In genomic region chr1:211631168-211631567, GRCh38 we compare ENCODE assay signal across 19 cellular contexts. TPM values are rescaled to one million over a fixed set of nuclear protein-coding genes. Genes with fewer than 3 reads are reported as not detected.
DNase-seq lines count a peak whose midpoint lies in the region; ATAC-seq, FAIRE-seq and TF ChIP-seq lines count a peak whose summit lies in the region.
"Had no signal": no experiment of that assay in that cellular context is flagged by ENCODE, and none has a peak within 500 bp of the region (broad histone marks: within the 10 kb centered on the region; RNA-seq: fewer than 3 reads in every experiment).

No MANE protein-coding gene starts in this region.

- no peak for FAIRE-seq in keratinocyte (lab: Jason Lieb, UNC)
- FAIRE-seq: RCC 7860 had no signal

- H3K79me2 ChIP-seq in keratinocyte (ENCODE audit: control insufficient read depth, insufficient read depth, low read length), result no peaks in the 10 kb centered on the region

- dilution Hi-C loops in keratinocyte (cut with MboI; ENCODE audit: extremely low pct_ligation_motif_present, low sequenced_read_pairs), result no loop called here

- peaks cover 15 to 31% of the 10 kb centered on the region in 2 donors for H3K4me1 ChIP-seq in adrenal gland (replicated peaks in 1 of 2)
- peaks cover 30% of the 10 kb centered on the region for H3K4me1 ChIP-seq in keratinocyte (ENCODE audit: control insufficient read depth, extremely low read depth, insufficient read depth, low read length)
- H3K4me1 ChIP-seq in spleen, result peaks cover 0 to 41% (median 19%) of the 10 kb centered on the region in 6 donors

- H3K36me3 ChIP-seq in adrenal gland (replicated peaks in 1 of 2) (no peaks in the 10 kb centered on the region), keratinocyte (ENCODE audit: control insufficient read depth in 2 of 2, extremely low read depth in 1 of 2, insufficient read depth in 2 of 2, low read length in 2 of 2) (no peaks in the 10 kb centered on the region), spleen (no peaks in the 10 kb centered on the region)

- H3K4me3 ChIP-seq in adrenal gland (no peak overlapping the region), keratinocyte (ENCODE audit: control insufficient read depth in 2 of 3, extremely low read depth in 1 of 3, insufficient read depth in 2 of 3, low read depth in 1 of 3, low read length in 3 of 3) (no peak overlapping the region), spleen (no peak overlapping the region)
- H3K4me3 ChIP-seq: GM23248 had no signal

- no peak overlapping the region for H2AFZ ChIP-seq in keratinocyte (ENCODE audit: control insufficient read depth, low read length)
- H2AFZ ChIP-seq: GM23248 had no signal

- no peaks in the 10 kb centered on the region for H3K9me3 ChIP-seq in adrenal gland (replicated peaks in 1 of 3)
- no peaks in the 10 kb centered on the region for H3K9me3 ChIP-seq in keratinocyte (ENCODE audit: control insufficient read depth, low read depth, low read length)
- no peaks in the 10 kb centered on the region for H3K9me3 ChIP-seq in spleen
- H3K9me3 ChIP-seq: Caco-2 had no signal

- no peak overlapping the region for H3K9ac ChIP-seq in keratinocyte (ENCODE audit: control insufficient read depth, extremely low read depth, insufficient read depth, low read length)
- H3K9ac ChIP-seq: GM23248 had no signal

- DNase-seq in Right ventricle myocardium inferior (ENCODE audit: missing footprints) (peak; percentile 20), Right ventricle myocardium superior (no peak), adrenal gland (peak in 1 of 7 donors; percentile 5), keratinocyte (ENCODE audit: low read depth, low spot score) (no peak), spleen (peak; percentile 18), kidney tubule cell (ENCODE audit: low spot score) (no peak), glomerular visceral epithelial cell (ENCODE audit: extremely low spot score) (no peak)
- DNase-seq: 8988T; Caco-2; CD4-positive, CD25-positive, alpha-beta regulatory T cell; GDM1; GM23248; KBM-7; NCI-H1105; NCI-H1694; SHP77 had no signal

- 84 to 92% (median 88%) methylated on average over 6 of the region's 6 CpGs for WGBS in adrenal gland, 4 donors
- 81 to 95% (median 85%) methylated on average over 6 of the region's 6 CpGs for whole genome bisulfite sequencing in spleen, 5 donors

- H3K27ac ChIP-seq in adrenal gland (peak overlapping the region in 4 of 5 donors; percentile 56 to 96 (median 83)), keratinocyte (ENCODE audit: control insufficient read depth, insufficient read depth, low read length) (no peak overlapping the region), spleen (peak overlapping the region; percentile 10 to 87 (median 78))
- H3K27ac ChIP-seq: GM23248 had no signal

- H4K20me1 ChIP-seq in keratinocyte (ENCODE audit: control insufficient read depth, extremely low read depth, insufficient read depth, low read length), result no peaks in the 10 kb centered on the region

- intact Hi-C loops in Right ventricle myocardium inferior (cut with DNase I) (loop anchor here (5.0 kb wide), 1 partner anchor 54 kb away; the partner anchor contains the start of gene SLC30A1), Right ventricle myocardium superior (cut with DNase I) (no loop called here), adrenal gland (cut with DNase I) (no loop called here), spleen (cut with DNase I; ENCODE audit: low total_unique reads) (no loop called here)

- peak overlapping the region; percentile 48 for H3K4me2 ChIP-seq in keratinocyte (ENCODE audit: control insufficient read depth, extremely low read depth, insufficient read depth, low read depth, low read length)

- TF ChIP-seq CTCF in adrenal gland (IDR thresholded peaks at IDR 0.05) (no peak), keratinocyte (optimal IDR thresholded peaks at IDR 0.05 in 1 of 3, IDR thresholded peaks at IDR 0.05 in 1 of 3, conservative IDR thresholded peaks at IDR 0.05 in 1 of 3; ENCODE audit: extremely low read depth in 1 of 3, insufficient read depth in 2 of 3, low read length in 3 of 3) (no peak), spleen (IDR thresholded peaks at IDR 0.05 in 8 of 11, conservative IDR thresholded peaks at IDR 0.05 in 3 of 11) (no peak)

- no peaks in the 10 kb centered on the region for H3K9me1 ChIP-seq in keratinocyte (ENCODE audit: control insufficient read depth, extremely low read depth, insufficient read depth, low read length)

- no peak for TF ChIP-seq POLR2A in adrenal gland (IDR thresholded peaks at IDR 0.05)
- TF ChIP-seq POLR2A in spleen (IDR thresholded peaks at IDR 0.05), result no peak

- ATAC-seq in Right ventricle myocardium inferior (no peak), Right ventricle myocardium superior (ENCODE audit: poor library complexity) (no peak), HG03025 (IDR thresholded peaks at IDR 0.05; ENCODE audit: low FRiP score, unreplicated experiment) (no peak)

- H3K27me3 ChIP-seq in adrenal gland (no peaks in the 10 kb centered on the region), keratinocyte (ENCODE audit: control insufficient read depth, extremely low read depth, insufficient read depth, low read length) (peaks cover 46% of the 10 kb centered on the region), spleen (replicated peaks in 1 of 7) (peaks cover 0 to 9% (median 0%) of the 10 kb centered on the region in 7 donors)

RNA-seq across cellular contexts. Expression of gene NEK2, which starts 44.3 kb away (rescaled TPM):
- total RNA-seq in Right ventricle myocardium inferior (0.32 TPM), Right ventricle myocardium superior (not detected), adrenal gland (1 to 10 TPM in 4 of 8 donors, under 1 TPM in 4; 0.18 to 2.2 (median 0.97) TPM), spleen (1 to 10 TPM in 5 of 7 donors, under 1 TPM in 2; 0.38 to 5.5 (median 2.4) TPM)
- polyA plus RNA-seq in adrenal gland (under 1 TPM; 0.08 to 0.97 (median 0.20) TPM), keratinocyte (0.99 to 10.8 TPM (median 7.0 TPM) in 3 replicates), spleen (1 to 10 TPM in 2 of 3 donors, under 1 TPM in 1; 0.74 to 4.0 (median 1.6) TPM)
- not detected for polyA plus RNA-seq in keratinocyte (2011; ENCODE audit: low read depth)
- 2.1 and 3.3 TPM in 2 replicates for polyA plus RNA-seq in keratinocyte (2011; cell fraction: cytosol; rRNA removed)
- polyA plus RNA-seq in keratinocyte (2011; cell fraction: nucleus; rRNA removed), result 1.1 and 1.5 TPM in 2 replicates
- polyA plus RNA-seq in keratinocyte (2012; ENCODE audit: low replicate concordance), result 6.2 TPM in 1 of 2 replicates, not detected in the other
- 1.5 to 9.0 TPM (median 2.5 TPM) in 3 replicates for polyA minus RNA-seq in keratinocyte
- polyA minus RNA-seq in keratinocyte (2011; cell fraction: cytosol; rRNA and poly(A)+ RNA removed), result 4.8 TPM
- polyA minus RNA-seq in keratinocyte (2011; cell fraction: nucleus; rRNA and poly(A)+ RNA removed), result 0.53 and 2.4 TPM in 2 replicates
- total RNA-seq: B cell had no signal

RNA-seq across cellular contexts. Expression of gene SLC30A1, which starts 52.2 kb away (rescaled TPM):
- 11.5 TPM for total RNA-seq in Right ventricle myocardium inferior
- 9.8 TPM for total RNA-seq in Right ventricle myocardium superior
- total RNA-seq in adrenal gland, result 10 to 100 TPM; 22.1 to 82.6 (median 48.6) TPM
- 10 to 100 TPM in 1 of 3 donors, 1 to 10 TPM in 2; 4.6 to 49.6 (median 6.4) TPM for polyA plus RNA-seq in adrenal gland
- polyA plus RNA-seq in keratinocyte, result 11.8 to 17.2 TPM (median 12.4 TPM) in 3 replicates
- 18.5 TPM for polyA plus RNA-seq in keratinocyte (2011; ENCODE audit: low read depth)
- polyA plus RNA-seq in keratinocyte (2011; cell fraction: cytosol; rRNA removed), result 5.4 and 10.8 TPM in 2 replicates
- polyA plus RNA-seq in keratinocyte (2011; cell fraction: nucleus; rRNA removed), result 16.8 and 26.0 TPM in 2 replicates
- polyA plus RNA-seq in keratinocyte (2012; ENCODE audit: low replicate concordance), result 20.3 and 34.7 TPM in 2 replicates
- polyA minus RNA-seq in keratinocyte, result 5.9 to 26.5 TPM (median 16.6 TPM) in 3 replicates
- polyA minus RNA-seq in keratinocyte (2011; cell fraction: cytosol; rRNA and poly(A)+ RNA removed), result 23.6 TPM
- 52.2 and 72.0 TPM in 2 replicates for polyA minus RNA-seq in keratinocyte (2011; cell fraction: nucleus; rRNA and poly(A)+ RNA removed)
- 10 to 100 TPM; 28.0 to 38.5 (median 32.8) TPM for total RNA-seq in spleen
- polyA plus RNA-seq in spleen, result 1 to 10 TPM; 3.0 to 5.8 (median 3.3) TPM

Comparison
In these comparisons a context has a peak if more than half of its experiments do, and no peak if none do; other contexts are left out.
1. DNase-seq: peak in Right ventricle myocardium inferior (single experiment) and spleen (single experiment); none in Right ventricle myocardium superior (single experiment), keratinocyte (single experiment), kidney tubule cell (single experiment) and glomerular visceral epithelial cell (single experiment).